ENCODE assay signal across 1 cellular context in genomic region chrX:20442597-20442996, GRCh38.
TF ChIP-seq lines count a peak whose summit lies in the region.

No MANE protein-coding gene starts in this region.

TF ChIP-seq in H1, 55 proteins besides CTCF, POLR2A, EP300 and RAD21 (continued from another document):
- TF ChIP-seq, protein P1, sequence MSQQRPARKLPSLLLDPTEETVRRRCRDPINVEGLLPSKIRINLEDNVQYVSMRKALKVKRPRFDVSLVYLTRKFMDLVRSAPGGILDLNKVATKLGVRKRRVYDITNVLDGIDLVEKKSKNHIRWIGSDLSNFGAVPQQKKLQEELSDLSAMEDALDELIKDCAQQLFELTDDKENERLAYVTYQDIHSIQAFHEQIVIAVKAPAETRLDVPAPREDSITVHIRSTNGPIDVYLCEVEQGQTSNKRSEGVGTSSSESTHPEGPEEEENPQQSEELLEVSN (IDR thresholded peaks at IDR 0.05) = no peak
- TF ChIP-seq CTBP2 (IDR thresholded peaks at IDR 0.05; ENCODE audit: borderline replicate concordance, insufficient read depth, insufficient read length, low read length) (no peak), BCL11A (IDR thresholded peaks at IDR 0.05; ENCODE audit: low read depth in 2 of 2, low read length in 2 of 2) (no peak), SIX5 (IDR thresholded peaks at IDR 0.05; ENCODE audit: low read depth, low read length) (no peak), YY1 (IDR thresholded peaks at IDR 0.05; ENCODE audit: low read depth, low read length) (no peak)
